In the genomic region with DNA sequence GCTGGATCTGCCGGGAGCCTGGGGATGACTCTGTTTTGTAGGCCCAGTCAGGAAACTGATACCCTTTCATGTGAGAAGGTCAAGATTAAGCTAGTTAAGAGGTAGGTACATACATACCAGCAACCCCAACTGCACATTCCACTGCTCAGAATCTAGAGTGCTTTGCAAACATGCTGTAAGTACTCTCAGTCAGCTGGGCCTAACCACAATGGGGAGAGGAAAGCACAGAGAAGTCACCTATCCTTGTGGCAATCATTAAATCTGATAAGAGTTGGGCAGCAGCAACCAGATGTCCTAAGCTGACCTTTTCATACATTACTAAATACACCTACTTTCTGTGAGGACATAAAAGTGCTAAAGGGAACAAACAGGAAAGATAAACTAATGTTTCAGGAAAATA, we compare ENCODE assay signal across 13 cellular contexts. TPM values are rescaled to one million over a fixed set of nuclear protein-coding genes. Genes with fewer than 3 reads are reported as not detected.
DNase-seq lines count a peak whose midpoint lies in the region; ATAC-seq and TF ChIP-seq lines count a peak whose summit lies in the region.
"Had no signal": no experiment of that assay in that cellular context is flagged by ENCODE, and none has a peak within 500 bp of the region (broad histone marks: within the 10 kb centered on the region; RNA-seq: fewer than 3 reads in every experiment).

No MANE protein-coding gene starts in this region.

- CTCF ChIA-PET in CD8-positive, alpha-beta memory T cell (lab: Charles Lee) = interaction anchor here (1.0 to 2.0 kb wide), 3 partner anchors 19 to 46 kb away, joined by 3 to 8 read pairs (median 4); no protein-coding TSS in a partner anchor

- in situ Hi-C loops in brain microvascular endothelial cell (cut with HindIII; ENCODE audit: low pct_ligation_motif_present, low sequenced_read_pairs) = no loop called here

- H3K4me1 ChIP-seq in CD8-positive, alpha-beta memory T cell (ENCODE audit: insufficient read depth, low read length) = peaks cover 68% of the 10 kb centered on the region
- peaks cover 36% of the 10 kb centered on the region for H3K4me1 ChIP-seq in endodermal cell (ENCODE audit: control insufficient read depth, insufficient read depth, low read length)

- no peaks in the 10 kb centered on the region for H3K27me3 ChIP-seq in CD8-positive, alpha-beta memory T cell (ENCODE audit: insufficient read depth, low read length, poor library complexity, severe bottlenecking)
- H3K27me3 ChIP-seq in endodermal cell (ENCODE audit: control insufficient read depth, insufficient read depth, low read length, poor library complexity, severe bottlenecking) (no peaks in the 10 kb centered on the region), brain microvascular endothelial cell (replicated peaks) (no peaks in the 10 kb centered on the region)
- H3K27me3 ChIP-seq: tibial nerve had no signal

- H3K27me3 Mint-ChIP-seq in CD8-positive, alpha-beta memory T cell = peaks cover 0 to 2% of the 10 kb centered on the region in 2 donors
- no peaks in the 10 kb centered on the region for H3K27me3 Mint-ChIP-seq in endodermal cell (ENCODE audit: insufficient read depth)
- H3K27me3 Mint-ChIP-seq in neural crest cell (ENCODE audit: low read depth) = no peaks in the 10 kb centered on the region

- ATAC-seq in GM18873 (IDR thresholded peaks at IDR 0.05; ENCODE audit: low FRiP score, unreplicated experiment) = no peak
- ATAC-seq: left colon, psoas muscle had no signal

- TF ChIP-seq CTCF in endodermal cell (conservative IDR thresholded peaks at IDR 0.05) (no peak), neural crest cell (conservative IDR thresholded peaks at IDR 0.05) (no peak), brain microvascular endothelial cell (IDR thresholded peaks at IDR 0.05; ENCODE audit: low read depth, low read length, missing control alignments) (no peak)

- H3K27ac ChIP-seq in CD8-positive, alpha-beta memory T cell (ENCODE audit: low read depth, low read length) = no peak overlapping the region
- no peak overlapping the region for H3K27ac ChIP-seq in endodermal cell (ENCODE audit: low read depth, low read length)
- H3K27ac ChIP-seq in brain microvascular endothelial cell = no peak overlapping the region
- H3K27ac ChIP-seq: psoas muscle, tibial nerve had no signal

- WGBS in endodermal cell (ENCODE audit: insufficient coverage in 1 of 2, insufficient read length in 1 of 2), 2 experiments = 80 to 90% methylated on average over 1 of the region's 1 CpG

- H3K36me3 ChIP-seq in CD8-positive, alpha-beta memory T cell (ENCODE audit: insufficient read depth, low read length) = peaks cover 25% of the 10 kb centered on the region
- peaks cover 51% of the 10 kb centered on the region for H3K36me3 ChIP-seq in endodermal cell (ENCODE audit: control insufficient read depth, insufficient read depth, low read length)
- peaks cover 52% of the 10 kb centered on the region for H3K36me3 ChIP-seq in brain microvascular endothelial cell (replicated peaks)

- no peak for DNase-seq in CD8-positive, alpha-beta memory T cell
- DNase-seq in NCI-H2196 (lab: John Stamatoyannopoulos, UW; ENCODE audit: unreplicated experiment) (peak; percentile 13), endodermal cell (no peak), neural crest cell (ENCODE audit: low read depth, low spot score) (no peak), NCI-H1048 (lab: John Stamatoyannopoulos, UW) (no peak), brain microvascular endothelial cell (no peak), retina (no peak)
- DNase-seq: central memory CD4-positive, alpha-beta T cell; DMS153; left colon; psoas muscle had no signal

- H3K9ac ChIP-seq in endodermal cell (ENCODE audit: extremely low read depth, low read length, poor library complexity, severe bottlenecking) = no peak overlapping the region

- H3K4me3 Mint-ChIP-seq in CD8-positive, alpha-beta memory T cell = peak overlapping the region; percentile 36 to 96 (median 85)
- H3K4me3 Mint-ChIP-seq in endodermal cell (peak overlapping the region; percentile 15), neural crest cell (peak overlapping the region; percentile 52)

- peak overlapping the region; percentile 30 to 99 (median 80) for H3K27ac Mint-ChIP-seq in CD8-positive, alpha-beta memory T cell
- H3K27ac Mint-ChIP-seq in endodermal cell (peak overlapping the region; percentile 6), neural crest cell (ENCODE audit: unreplicated experiment) (no peak overlapping the region)

- no peak overlapping the region for H3K4me3 ChIP-seq in CD8-positive, alpha-beta memory T cell (ENCODE audit: low read length)
- peak overlapping the region; percentile 97 for H3K4me3 ChIP-seq in endodermal cell (ENCODE audit: low read length)
- H3K4me3 ChIP-seq in brain microvascular endothelial cell (ENCODE audit: low read depth, low read length) = no peak overlapping the region
- H3K4me3 ChIP-seq: psoas muscle, tibial nerve had no signal

- no peaks in the 10 kb centered on the region for H3K9me3 Mint-ChIP-seq in CD8-positive, alpha-beta memory T cell
- H3K9me3 Mint-ChIP-seq in endodermal cell (no peaks in the 10 kb centered on the region), neural crest cell (no peaks in the 10 kb centered on the region)

- peaks cover 77 to 85% (median 83%) of the 10 kb centered on the region in 3 donors for H3K4me1 Mint-ChIP-seq in CD8-positive, alpha-beta memory T cell
- H3K4me1 Mint-ChIP-seq in endodermal cell = peaks cover 76% of the 10 kb centered on the region
- peaks cover 32% of the 10 kb centered on the region for H3K4me1 Mint-ChIP-seq in neural crest cell

- H3K36me3 Mint-ChIP-seq in CD8-positive, alpha-beta memory T cell = peaks cover 6 to 68% (median 18%) of the 10 kb centered on the region in 3 donors
- H3K36me3 Mint-ChIP-seq in endodermal cell (ENCODE audit: low read depth) (peaks cover 40% of the 10 kb centered on the region), neural crest cell (ENCODE audit: low read depth) (peaks cover 17% of the 10 kb centered on the region)

- no peaks in the 10 kb centered on the region for H3K9me3 ChIP-seq in CD8-positive, alpha-beta memory T cell (ENCODE audit: low read length)
- no peaks in the 10 kb centered on the region for H3K9me3 ChIP-seq in endodermal cell (ENCODE audit: control insufficient read depth, low read length)
- H3K9me3 ChIP-seq: psoas muscle, tibial nerve had no signal

- POLR2A ChIA-PET in CD8-positive, alpha-beta memory T cell (lab: Charles Lee) = no interaction called here

RNA-seq across cellular contexts. Expression of a gene that starts 2.5 kb away (rescaled TPM):
- 10 to 100 TPM; 24.8 to 26.4 TPM for total RNA-seq in CD8-positive, alpha-beta memory T cell
- 10.0 TPM for polyA plus RNA-seq in CD8-positive, alpha-beta memory T cell
- 10 to 100 TPM; 26.9 to 40.6 TPM for total RNA-seq in endodermal cell
- 18.1 TPM for polyA plus RNA-seq in endodermal cell (2013, experiment 1 of 2)
- polyA plus RNA-seq in endodermal cell (2013, experiment 2 of 2) = 17.5 TPM
- total RNA-seq in neural crest cell = 29.0 and 29.7 TPM in 2 replicates

RNA-seq across cellular contexts. Expression of a gene that starts 36.0 kb away (rescaled TPM):
- total RNA-seq in CD8-positive, alpha-beta memory T cell = not detected
- polyA plus RNA-seq in CD8-positive, alpha-beta memory T cell = not detected
- total RNA-seq in endodermal cell (under 1 TPM in 1 of 2 donors, not detected in 1; 0.26 TPM), neural crest cell (0.19 and 0.23 TPM in 2 replicates)
- 0.36 TPM for polyA plus RNA-seq in endodermal cell (2013, experiment 1 of 2)
- 0.12 TPM for polyA plus RNA-seq in endodermal cell (2013, experiment 2 of 2)
- total RNA-seq: left colon, psoas muscle, tibial nerve had no signal
- polyA plus RNA-seq: psoas muscle had no signal

Comparison
In these comparisons a context has a peak if more than half of its experiments do, and no peak if none do; other contexts are left out.
1. H3K4me3 Mint-ChIP-seq: peak in every context shown above with its lines; median percentile 85 in CD8-positive, alpha-beta memory T cell; 52 in neural crest cell; 15 in endodermal cell.